In the genomic region with DNA sequence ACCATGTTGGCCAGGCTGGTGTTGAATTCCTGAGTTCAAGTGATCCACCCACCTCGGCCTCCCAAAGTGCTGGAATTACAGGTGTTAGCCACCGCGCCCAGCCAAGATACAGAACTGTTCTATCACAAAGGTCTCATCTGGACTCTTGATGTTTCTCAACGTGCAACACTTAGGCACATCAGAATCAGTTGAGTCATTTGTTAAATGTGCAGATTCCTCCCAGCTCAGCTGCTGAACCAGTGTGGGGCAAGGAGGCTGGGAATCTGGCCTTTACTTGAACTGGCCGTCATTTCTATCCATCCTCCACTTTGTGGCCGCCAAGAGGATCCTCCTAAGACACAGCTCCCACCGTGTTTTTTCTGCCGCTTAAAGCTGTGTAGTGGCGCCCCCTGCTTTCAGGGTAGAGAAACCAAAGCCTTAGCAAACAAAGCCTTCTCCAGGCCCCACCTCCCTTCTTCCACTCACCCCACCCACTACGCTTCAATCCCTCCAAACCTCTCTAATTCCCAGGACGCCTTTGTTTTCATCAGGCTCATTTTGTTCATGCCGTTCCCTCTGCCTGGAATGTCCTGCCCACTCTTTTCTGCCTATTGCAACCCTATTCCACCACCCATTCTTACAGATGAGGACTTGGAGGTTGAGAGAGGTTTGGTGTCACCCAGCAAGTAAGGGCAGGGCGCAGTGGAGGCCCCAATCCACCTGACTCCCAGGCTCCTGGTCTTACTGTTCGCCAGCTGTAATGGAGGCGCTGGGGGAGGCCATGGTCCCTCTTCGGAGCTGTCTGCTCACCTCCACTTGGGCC, we compare ENCODE assay signal across 9 cellular contexts. TPM values are rescaled to one million over a fixed set of nuclear protein-coding genes. Genes with fewer than 3 reads are reported as not detected.
DNase-seq lines count a peak whose midpoint lies in the region; ATAC-seq, FAIRE-seq and TF ChIP-seq lines count a peak whose summit lies in the region.
"Had no signal": no experiment of that assay in that cellular context is flagged by ENCODE, and none has a peak within 500 bp of the region (broad histone marks: within the 10 kb centered on the region; RNA-seq: fewer than 3 reads in every experiment).

No MANE protein-coding gene starts in this region.

- H3K9ac ChIP-seq in keratinocyte (ENCODE audit: control insufficient read depth, extremely low read depth, insufficient read depth, low read length) = no peak overlapping the region

- no peaks in the 10 kb centered on the region for H3K79me2 ChIP-seq in keratinocyte (ENCODE audit: control insufficient read depth, insufficient read depth, low read length)

- peaks cover 14% of the 10 kb centered on the region for H3K27me3 ChIP-seq in keratinocyte (ENCODE audit: control insufficient read depth, extremely low read depth, insufficient read depth, low read length)

- peak; percentile 35 to 49 (median 44) for TF ChIP-seq CTCF in keratinocyte (optimal IDR thresholded peaks at IDR 0.05 in 1 of 3, IDR thresholded peaks at IDR 0.05 in 1 of 3, conservative IDR thresholded peaks at IDR 0.05 in 1 of 3; ENCODE audit: extremely low read depth in 1 of 3, insufficient read depth in 2 of 3, low read length in 3 of 3)

- no peaks in the 10 kb centered on the region for H3K9me3 ChIP-seq in keratinocyte (ENCODE audit: control insufficient read depth, low read depth, low read length)
- H3K9me3 ChIP-seq: neutrophil had no signal

- no peak overlapping the region for H3K27ac ChIP-seq in keratinocyte (ENCODE audit: control insufficient read depth, insufficient read depth, low read length)
- H3K27ac ChIP-seq: neutrophil had no signal

- DNase-seq in ELF-1 (ENCODE audit: low read depth, low spot score) (peak; percentile 89), M059J (ENCODE audit: low read depth) (peak; percentile 25), amniotic epithelial cell (ENCODE audit: low read depth) (peak; percentile 93), keratinocyte (ENCODE audit: low read depth, low spot score) (no peak)

- dilution Hi-C loops in keratinocyte (cut with MboI; ENCODE audit: extremely low pct_ligation_motif_present, low sequenced_read_pairs) = no loop called here

- ATAC-seq in HG03439 (IDR thresholded peaks at IDR 0.05; ENCODE audit: unreplicated experiment) = no peak
- no peak for ATAC-seq in GM21447 (IDR thresholded peaks at IDR 0.05; ENCODE audit: unreplicated experiment)
- ATAC-seq in HG03342 (IDR thresholded peaks at IDR 0.05; ENCODE audit: unreplicated experiment) = no peak
- ATAC-seq in HG03196 (IDR thresholded peaks at IDR 0.05; ENCODE audit: unreplicated experiment) = no peak

- H3K36me3 ChIP-seq in keratinocyte (ENCODE audit: control insufficient read depth in 2 of 2, extremely low read depth in 1 of 2, insufficient read depth in 2 of 2, low read length in 2 of 2) = no peaks in the 10 kb centered on the region
- H3K36me3 ChIP-seq: neutrophil had no signal

- H3K4me2 ChIP-seq in keratinocyte (ENCODE audit: control insufficient read depth, extremely low read depth, insufficient read depth, low read depth, low read length) = no peak overlapping the region

- H2AFZ ChIP-seq in keratinocyte (ENCODE audit: control insufficient read depth, low read length) = no peak overlapping the region

- no peaks in the 10 kb centered on the region for H3K4me1 ChIP-seq in keratinocyte (ENCODE audit: control insufficient read depth, extremely low read depth, insufficient read depth, low read length)

- no peak for FAIRE-seq in keratinocyte (lab: Jason Lieb, UNC)

- no peaks in the 10 kb centered on the region for H3K9me1 ChIP-seq in keratinocyte (ENCODE audit: control insufficient read depth, extremely low read depth, insufficient read depth, low read length)

- no peak overlapping the region for H3K4me3 ChIP-seq in keratinocyte (ENCODE audit: control insufficient read depth in 2 of 3, extremely low read depth in 1 of 3, insufficient read depth in 2 of 3, low read depth in 1 of 3, low read length in 3 of 3)

- no peaks in the 10 kb centered on the region for H4K20me1 ChIP-seq in keratinocyte (ENCODE audit: control insufficient read depth, extremely low read depth, insufficient read depth, low read length)

RNA-seq across cellular contexts. Expression of gene SPEG, which starts 0.8 kb away (rescaled TPM):
- 9.8 and 13.9 TPM in 2 replicates for total RNA-seq in M059J (2014; rRNA removed; shearing (Covaris generic))
- 18.8 to 36.1 TPM (median 19.0 TPM) in 3 replicates for polyA plus RNA-seq in keratinocyte
- polyA plus RNA-seq in keratinocyte (2011; ENCODE audit: low read depth) = 2.0 TPM
- 4.6 and 13.7 TPM in 2 replicates for polyA plus RNA-seq in keratinocyte (2011; cell fraction: cytosol; rRNA removed)
- polyA plus RNA-seq in keratinocyte (2011; cell fraction: nucleus; rRNA removed) = 94.3 and 140 TPM in 2 replicates
- 8.8 and 25.2 TPM in 2 replicates for polyA plus RNA-seq in keratinocyte (2012; ENCODE audit: low replicate concordance)
- 11.7 to 26.6 TPM (median 19.3 TPM) in 3 replicates for polyA minus RNA-seq in keratinocyte
- polyA minus RNA-seq in keratinocyte (2011; cell fraction: cytosol; rRNA and poly(A)+ RNA removed) = 8.2 TPM
- 32.8 and 39.4 TPM in 2 replicates for polyA minus RNA-seq in keratinocyte (2011; cell fraction: nucleus; rRNA and poly(A)+ RNA removed)

RNA-seq across cellular contexts. Expression of gene DES, which starts 15.7 kb away (rescaled TPM):
- total RNA-seq in M059J (2014; rRNA removed; shearing (Covaris generic)) = 0.37 TPM in 1 of 2 replicates, not detected in the other
- polyA plus RNA-seq in keratinocyte = not detected in 3 replicates
- polyA plus RNA-seq in keratinocyte (2011; ENCODE audit: low read depth) = not detected
- not detected in 2 replicates for polyA plus RNA-seq in keratinocyte (2011; cell fraction: cytosol; rRNA removed)
- polyA plus RNA-seq in keratinocyte (2011; cell fraction: nucleus; rRNA removed) = 0.16 TPM in 1 of 2 replicates, not detected in the other
- 0.68 TPM in 1 of 2 replicates, not detected in the other for polyA plus RNA-seq in keratinocyte (2012; ENCODE audit: low replicate concordance)
- not detected in 3 replicates for polyA minus RNA-seq in keratinocyte
- polyA minus RNA-seq in keratinocyte (2011; cell fraction: cytosol; rRNA and poly(A)+ RNA removed) = not detected
- not detected in 2 replicates for polyA minus RNA-seq in keratinocyte (2011; cell fraction: nucleus; rRNA and poly(A)+ RNA removed)

RNA-seq across cellular contexts. Expression of gene DNPEP, which starts 46.2 kb away (rescaled TPM):
- 75.8 and 88.2 TPM in 2 replicates for total RNA-seq in M059J (2014; rRNA removed; shearing (Covaris generic))
- 34.1 to 61.3 TPM (median 41.6 TPM) in 3 replicates for polyA plus RNA-seq in keratinocyte
- polyA plus RNA-seq in keratinocyte (2011; ENCODE audit: low read depth) = 11.6 TPM
- polyA plus RNA-seq in keratinocyte (2011; cell fraction: cytosol; rRNA removed) = 32.8 and 57.5 TPM in 2 replicates
- 62.7 and 79.0 TPM in 2 replicates for polyA plus RNA-seq in keratinocyte (2011; cell fraction: nucleus; rRNA removed)
- 44.2 and 58.0 TPM in 2 replicates for polyA plus RNA-seq in keratinocyte (2012; ENCODE audit: low replicate concordance)
- polyA minus RNA-seq in keratinocyte = 48.9 to 90.2 TPM (median 64.1 TPM) in 3 replicates
- 58.1 TPM for polyA minus RNA-seq in keratinocyte (2011; cell fraction: cytosol; rRNA and poly(A)+ RNA removed)
- polyA minus RNA-seq in keratinocyte (2011; cell fraction: nucleus; rRNA and poly(A)+ RNA removed) = 20.0 and 25.8 TPM in 2 replicates
